Comparison of ENCODE assay signal across 8 cellular contexts in the genomic region with DNA sequence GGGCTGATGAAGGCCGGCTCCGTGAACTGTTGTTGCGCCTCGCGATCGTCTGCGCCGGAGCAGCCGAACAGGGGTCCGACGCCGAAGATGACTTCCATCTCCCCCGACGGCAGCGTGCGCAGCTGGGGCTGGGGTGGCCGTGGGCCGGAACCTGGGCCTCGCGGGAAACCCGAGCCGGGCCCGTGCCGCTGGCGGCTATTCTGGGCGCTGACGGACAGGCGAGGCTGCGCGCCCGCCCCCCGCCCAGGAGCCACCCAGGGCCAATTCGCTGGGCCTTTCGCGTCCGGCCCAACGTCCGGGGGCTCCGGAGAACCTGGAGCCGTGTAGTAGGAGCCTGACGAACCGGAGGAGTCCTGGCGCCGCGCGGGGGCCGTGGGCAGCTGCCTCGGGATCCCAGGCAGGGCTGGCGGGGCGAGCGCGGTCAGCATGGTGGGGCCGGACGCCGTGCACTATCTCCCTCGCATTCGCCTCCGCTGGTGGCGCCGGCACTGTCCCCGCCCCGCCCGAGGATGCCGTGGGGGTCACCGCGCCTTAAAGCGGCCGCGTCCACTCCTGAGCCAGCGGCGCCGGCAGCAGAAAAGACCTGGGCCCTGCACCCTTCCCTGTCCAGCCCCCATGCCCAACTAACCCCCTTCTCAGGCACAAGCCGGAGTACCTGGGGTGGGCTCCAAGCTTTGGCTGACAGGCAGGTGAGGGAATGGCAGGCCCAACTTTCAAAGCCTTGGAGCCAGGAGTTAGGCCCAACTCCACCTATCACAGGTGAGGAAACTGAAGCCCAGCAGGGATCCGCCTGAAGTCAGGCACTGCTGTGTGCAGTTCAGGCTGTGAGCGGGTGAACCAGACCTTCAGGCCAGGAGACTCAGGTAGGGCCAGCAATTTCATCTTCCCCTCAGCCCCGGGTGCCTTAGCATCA. TPM values are rescaled to one million over a fixed set of nuclear protein-coding genes. Genes with fewer than 3 reads are reported as not detected.
DNase-seq lines count a peak whose midpoint lies in the region; ATAC-seq and TF ChIP-seq lines count a peak whose summit lies in the region.

A gene with protein sequence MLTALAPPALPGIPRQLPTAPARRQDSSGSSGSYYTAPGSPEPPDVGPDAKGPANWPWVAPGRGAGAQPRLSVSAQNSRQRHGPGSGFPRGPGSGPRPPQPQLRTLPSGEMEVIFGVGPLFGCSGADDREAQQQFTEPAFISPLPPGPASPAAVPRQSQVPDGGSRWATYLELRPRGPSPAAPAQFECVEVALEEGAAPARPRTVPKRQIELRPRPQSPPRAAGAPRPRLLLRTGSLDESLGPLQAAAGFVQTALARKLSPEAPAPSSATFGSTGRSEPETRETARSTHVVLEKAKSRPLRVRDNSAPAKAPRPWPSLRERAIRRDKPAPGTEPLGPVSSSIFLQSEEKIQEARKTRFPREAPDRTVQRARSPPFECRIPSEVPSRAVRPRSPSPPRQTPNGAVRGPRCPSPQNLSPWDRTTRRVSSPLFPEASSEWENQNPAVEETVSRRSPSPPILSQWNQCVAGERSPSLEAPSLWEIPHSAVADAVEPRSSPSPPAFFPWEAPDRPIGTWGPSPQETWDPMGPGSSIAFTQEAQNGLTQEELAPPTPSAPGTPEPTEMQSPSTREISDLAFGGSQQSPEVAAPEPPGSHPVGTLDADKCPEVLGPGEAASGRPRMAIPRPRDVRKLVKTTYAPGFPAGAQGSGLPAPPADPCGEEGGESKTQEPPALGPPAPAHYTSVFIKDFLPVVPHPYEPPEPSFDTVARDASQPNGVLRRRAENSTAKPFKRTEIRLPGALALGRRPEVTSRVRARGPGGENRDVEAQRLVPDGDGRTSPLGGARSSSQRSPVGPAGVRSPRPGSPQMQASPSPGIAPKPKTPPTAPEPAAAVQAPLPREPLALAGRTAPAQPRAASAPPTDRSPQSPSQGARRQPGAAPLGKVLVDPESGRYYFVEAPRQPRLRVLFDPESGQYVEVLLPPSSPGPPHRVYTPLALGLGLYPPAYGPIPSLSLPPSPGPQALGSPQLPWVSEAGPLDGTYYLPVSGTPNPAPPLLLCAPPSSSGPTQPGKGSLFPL (minus strand): TSS at position 451 of the 913 bp plus-strand sequence. CDS start 23 bp downstream, at position 428.

- CTCF ChIA-PET in activated CD4-positive, alpha-beta memory T cell treated with anti-CD3 and anti-CD28 coated beads for 36 hours (lab: Charles Lee), result interaction anchor here (0.7 to 5.8 kb wide), 4 partner anchors 8 to 88 kb away, joined by 3 to 37 read pairs (median 3); a partner anchor contains a TSS

- intact Hi-C loops in activated CD4-positive, alpha-beta memory T cell treated with anti-CD3 and anti-CD28 coated beads for 36 hours (cut with micrococcal nuclease), result loop anchor here (5.0 kb wide), 1 partner anchor 198 kb away; a partner anchor contains a TSS
- intact Hi-C loops in heart left ventricle (cut with DNase I), result loop anchor here in 6 of 10 donors (1.0 to 10.0 kb wide), 5 partner anchors 20 to 100 kb away; a partner anchor contains a TSS

- DNase-seq in ELF-1 (ENCODE audit: low read depth, low spot score) (peak; percentile 51), heart left ventricle (peak; percentile 74 to 87 (median 82)), retina (peak; percentile 57), HCEC 1CT (no peak), NCI-H526 treated with DMSO at 0.1 percent for 48 hours (lab: John Stamatoyannopoulos, UW) (no peak)
- no peak for DNase-seq in activated CD4-positive, alpha-beta memory T cell treated with anti-CD3 and anti-CD28 coated beads for 36 hours
- no peak for DNase-seq in activated naive CD4-positive, alpha-beta T cell treated with anti-CD3 and anti-CD28 coated beads, Interleukin-2, amount 50 U/mL, for 72 hours (ENCODE audit: low spot score in 2 of 2)

- H3K27me3 ChIP-seq in heart left ventricle, result peaks cover 0 to 28% (median 0%) of the 10 kb centered on the region in 9 donors

- H3K27me3 Mint-ChIP-seq in activated CD4-positive, alpha-beta memory T cell treated with anti-CD3 and anti-CD28 coated beads for 36 hours, result no peaks in the 10 kb centered on the region

- no peak within 1 kb of the TSS for H3K27ac Mint-ChIP-seq in activated CD4-positive, alpha-beta memory T cell treated with anti-CD3 and anti-CD28 coated beads for 36 hours
- peak within 1 kb of the TSS in 1 of 2 donors; percentile 92 for H3K27ac Mint-ChIP-seq in activated naive CD4-positive, alpha-beta T cell treated with anti-CD3 and anti-CD28 coated beads, Interleukin-2, amount 50 U/mL, for 72 hours

- peaks cover 34% of the 10 kb centered on the region for H3K4me1 Mint-ChIP-seq in activated CD4-positive, alpha-beta memory T cell treated with anti-CD3 and anti-CD28 coated beads for 36 hours (ENCODE audit: low read depth)

- H3K4me3 ChIP-seq in heart left ventricle, result peak within 1 kb of the TSS; percentile 65 to 82 (median 69)

- ATAC-seq in heart left ventricle, result peak; percentile 76 to 81 (median 78)
- no peak for ATAC-seq in HG02642 (IDR thresholded peaks at IDR 0.05; ENCODE audit: poor library complexity, unreplicated experiment)
- ATAC-seq in activated naive CD4-positive, alpha-beta T cell treated with anti-CD3 and anti-CD28 coated beads, Interleukin-2, amount 50 U/mL, for 72 hours, result no peak

- H3K36me3 ChIP-seq in heart left ventricle, result peaks cover 0 to 17% (median 0%) of the 10 kb centered on the region in 9 donors

- H3K27ac ChIP-seq in heart left ventricle, result peak within 1 kb of the TSS; percentile 84 to 97 (median 93)

- H3K4me1 ChIP-seq in heart left ventricle, result peaks cover 5 to 79% (median 51%) of the 10 kb centered on the region in 12 donors

- no peaks in the 10 kb centered on the region for H3K9me3 Mint-ChIP-seq in activated CD4-positive, alpha-beta memory T cell treated with anti-CD3 and anti-CD28 coated beads for 36 hours
- H3K9me3 Mint-ChIP-seq in activated naive CD4-positive, alpha-beta T cell treated with anti-CD3 and anti-CD28 coated beads, Interleukin-2, amount 50 U/mL, for 72 hours, result no peaks in the 10 kb centered on the region

- H3K36me3 Mint-ChIP-seq in activated CD4-positive, alpha-beta memory T cell treated with anti-CD3 and anti-CD28 coated beads for 36 hours, result peaks cover 19% of the 10 kb centered on the region
- H3K36me3 Mint-ChIP-seq in activated naive CD4-positive, alpha-beta T cell treated with anti-CD3 and anti-CD28 coated beads, Interleukin-2, amount 50 U/mL, for 72 hours, result peaks cover 22 to 30% of the 10 kb centered on the region in 2 donors

- POLR2A ChIA-PET in activated CD4-positive, alpha-beta memory T cell treated with anti-CD3 and anti-CD28 coated beads for 36 hours (lab: Charles Lee), result interaction anchor here (0.9 to 5.5 kb wide), 3 partner anchors 9 to 101 kb away, joined by 4 to 57 read pairs (median 4); a partner anchor contains a TSS

- H3K4me3 Mint-ChIP-seq in activated CD4-positive, alpha-beta memory T cell treated with anti-CD3 and anti-CD28 coated beads for 36 hours, result peak within 1 kb of the TSS; percentile 93

- no peak for TF ChIP-seq CTCF in heart left ventricle (IDR thresholded peaks at IDR 0.05)

- H3K9me3 ChIP-seq in heart left ventricle, result no peaks in the 10 kb centered on the region

- 6 to 15% (median 12%) methylated on average over 36 to 76 of the region's 76 CpGs for WGBS in heart left ventricle, 4 donors

- peak; percentile 39 to 58 for TF ChIP-seq POLR2A in heart left ventricle (IDR thresholded peaks at IDR 0.05)

RNA-seq across cellular contexts. Expression of the gene that starts here (rescaled TPM):
- total RNA-seq in activated CD4-positive, alpha-beta memory T cell treated with anti-CD3 and anti-CD28 coated beads for 36 hours, result 1 to 10 TPM; 3.8 to 3.9 TPM
- 10 to 100 TPM; 26.6 to 63.4 (median 38.1) TPM for total RNA-seq in heart left ventricle
- 10 to 100 TPM; 18.9 to 34.3 TPM for polyA plus RNA-seq in heart left ventricle
- 1 to 10 TPM; 3.3 to 4.3 TPM for total RNA-seq in activated naive CD4-positive, alpha-beta T cell treated with anti-CD3 and anti-CD28 coated beads, Interleukin-2, amount 50 U/mL, for 72 hours

Comparison
In these comparisons a context has a peak if more than half of its experiments do, and no peak if none do; other contexts are left out.
1. RNA of the gene that starts here (total RNA-seq): 26.6 to 63.4 TPM in heart left ventricle; 3.3 to 4.3 TPM in activated naive CD4-positive, alpha-beta T cell treated with anti-CD3 and anti-CD28 coated beads, Interleukin-2, amount 50 U/mL, for 72 hours and 3.8 to 3.9 TPM in activated CD4-positive, alpha-beta memory T cell treated with anti-CD3 and anti-CD28 coated beads for 36 hours; every median in the first group is over 4 times any median in the second.
2. DNase-seq: peak in ELF-1 (single experiment), heart left ventricle (5 of 5) and retina (single experiment); none in activated CD4-positive, alpha-beta memory T cell treated with anti-CD3 and anti-CD28 coated beads for 36 hours (single experiment), HCEC 1CT (single experiment), NCI-H526 treated with DMSO at 0.1 percent for 48 hours (single experiment) and activated naive CD4-positive, alpha-beta T cell treated with anti-CD3 and anti-CD28 coated beads, Interleukin-2, amount 50 U/mL, for 72 hours (0 of 2).
3. ATAC-seq: peak in heart left ventricle (4 of 4); none in HG02642 (single experiment) and activated naive CD4-positive, alpha-beta T cell treated with anti-CD3 and anti-CD28 coated beads, Interleukin-2, amount 50 U/mL, for 72 hours (0 of 2).